Comparison of ENCODE assay signal across 1 cellular context in the genomic region with DNA sequence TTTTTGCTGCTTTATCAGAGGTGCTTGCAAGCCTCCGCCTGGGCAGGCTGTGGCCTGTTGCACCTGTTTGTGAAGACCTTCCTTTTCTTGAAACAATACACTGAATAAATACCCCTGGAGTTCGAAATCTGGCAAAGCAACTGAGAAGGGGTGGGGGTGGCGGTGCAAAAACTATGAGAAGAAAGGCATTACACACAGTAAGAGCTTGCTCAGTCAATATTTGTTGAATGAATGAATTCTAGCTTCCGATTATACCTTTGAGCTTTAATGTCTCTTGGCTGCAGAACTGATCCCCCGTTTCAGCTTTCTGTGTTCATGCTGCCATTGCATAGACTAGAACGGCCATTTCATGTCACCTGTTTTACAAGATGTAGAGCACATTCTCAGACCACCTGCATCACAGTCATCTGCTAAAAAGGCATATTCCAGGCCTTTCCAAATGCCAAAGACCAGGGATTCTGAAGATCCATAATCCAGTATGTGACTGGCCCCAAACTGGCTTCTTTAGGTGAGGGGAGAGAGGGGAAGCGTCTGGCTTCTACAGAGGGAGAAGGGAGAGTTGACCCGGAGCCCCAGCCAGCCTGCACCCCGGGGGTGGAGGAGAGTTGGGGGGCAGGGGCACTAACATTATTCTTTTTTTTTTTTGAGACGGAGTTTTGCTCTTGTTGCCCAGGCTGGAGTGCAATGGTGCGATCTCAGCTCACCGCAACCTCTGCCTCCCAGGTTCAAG.
TF ChIP-seq lines count a peak whose summit lies in the region.

No MANE protein-coding gene starts in this region.

TF ChIP-seq in HepG2, 621 proteins besides CTCF, POLR2A, EP300 and RAD21 (continued from another document and continues in another):
- TF ChIP-seq, protein P1, sequence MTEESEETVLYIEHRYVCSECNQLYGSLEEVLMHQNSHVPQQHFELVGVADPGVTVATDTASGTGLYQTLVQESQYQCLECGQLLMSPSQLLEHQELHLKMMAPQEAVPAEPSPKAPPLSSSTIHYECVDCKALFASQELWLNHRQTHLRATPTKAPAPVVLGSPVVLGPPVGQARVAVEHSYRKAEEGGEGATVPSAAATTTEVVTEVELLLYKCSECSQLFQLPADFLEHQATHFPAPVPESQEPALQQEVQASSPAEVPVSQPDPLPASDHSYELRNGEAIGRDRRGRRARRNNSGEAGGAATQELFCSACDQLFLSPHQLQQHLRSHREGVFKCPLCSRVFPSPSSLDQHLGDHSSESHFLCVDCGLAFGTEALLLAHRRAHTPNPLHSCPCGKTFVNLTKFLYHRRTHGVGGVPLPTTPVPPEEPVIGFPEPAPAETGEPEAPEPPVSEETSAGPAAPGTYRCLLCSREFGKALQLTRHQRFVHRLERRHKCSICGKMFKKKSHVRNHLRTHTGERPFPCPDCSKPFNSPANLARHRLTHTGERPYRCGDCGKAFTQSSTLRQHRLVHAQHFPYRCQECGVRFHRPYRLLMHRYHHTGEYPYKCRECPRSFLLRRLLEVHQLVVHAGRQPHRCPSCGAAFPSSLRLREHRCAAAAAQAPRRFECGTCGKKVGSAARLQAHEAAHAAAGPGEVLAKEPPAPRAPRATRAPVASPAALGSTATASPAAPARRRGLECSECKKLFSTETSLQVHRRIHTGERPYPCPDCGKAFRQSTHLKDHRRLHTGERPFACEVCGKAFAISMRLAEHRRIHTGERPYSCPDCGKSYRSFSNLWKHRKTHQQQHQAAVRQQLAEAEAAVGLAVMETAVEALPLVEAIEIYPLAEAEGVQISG (CRISPR knock-in tag; IDR thresholded peaks at IDR 0.05): no peak
- TF ChIP-seq ZNF235 (CRISPR knock-in tag; IDR thresholded peaks at IDR 0.05; ENCODE audit: borderline replicate concordance): no peak
- TF ChIP-seq, protein P2, sequence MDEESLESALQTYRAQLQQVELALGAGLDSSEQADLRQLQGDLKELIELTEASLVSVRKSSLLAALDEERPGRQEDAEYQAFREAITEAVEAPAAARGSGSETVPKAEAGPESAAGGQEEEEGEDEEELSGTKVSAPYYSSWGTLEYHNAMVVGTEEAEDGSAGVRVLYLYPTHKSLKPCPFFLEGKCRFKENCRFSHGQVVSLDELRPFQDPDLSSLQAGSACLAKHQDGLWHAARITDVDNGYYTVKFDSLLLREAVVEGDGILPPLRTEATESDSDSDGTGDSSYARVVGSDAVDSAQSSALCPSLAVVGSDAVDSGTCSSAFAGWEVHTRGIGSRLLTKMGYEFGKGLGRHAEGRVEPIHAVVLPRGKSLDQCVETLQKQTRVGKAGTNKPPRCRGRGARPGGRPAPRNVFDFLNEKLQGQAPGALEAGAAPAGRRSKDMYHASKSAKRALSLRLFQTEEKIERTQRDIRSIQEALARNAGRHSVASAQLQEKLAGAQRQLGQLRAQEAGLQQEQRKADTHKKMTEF (CRISPR knock-in tag; IDR thresholded peaks at IDR 0.05): peak; percentile 52; the same call in 1 of the 2 replicates
- peak in 1 of 2 experiments; percentile 54; a peak in 1 of 4 replicates for TF ChIP-seq KLF16 (CRISPR knock-in tag; IDR thresholded peaks at IDR 0.05)
- peak; percentile 89 for TF ChIP-seq GATAD2A (CRISPR knock-in tag; IDR thresholded peaks at IDR 0.05)
- TF ChIP-seq, protein P3, sequence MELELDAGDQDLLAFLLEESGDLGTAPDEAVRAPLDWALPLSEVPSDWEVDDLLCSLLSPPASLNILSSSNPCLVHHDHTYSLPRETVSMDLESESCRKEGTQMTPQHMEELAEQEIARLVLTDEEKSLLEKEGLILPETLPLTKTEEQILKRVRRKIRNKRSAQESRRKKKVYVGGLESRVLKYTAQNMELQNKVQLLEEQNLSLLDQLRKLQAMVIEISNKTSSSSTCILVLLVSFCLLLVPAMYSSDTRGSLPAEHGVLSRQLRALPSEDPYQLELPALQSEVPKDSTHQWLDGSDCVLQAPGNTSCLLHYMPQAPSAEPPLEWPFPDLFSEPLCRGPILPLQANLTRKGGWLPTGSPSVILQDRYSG (CRISPR knock-in tag; IDR thresholded peaks at IDR 0.05): no peak
- TF ChIP-seq ZFYVE20 (CRISPR knock-in tag; IDR thresholded peaks at IDR 0.05; ENCODE audit: borderline replicate concordance, low read depth): no peak
- TF ChIP-seq, protein P4, sequence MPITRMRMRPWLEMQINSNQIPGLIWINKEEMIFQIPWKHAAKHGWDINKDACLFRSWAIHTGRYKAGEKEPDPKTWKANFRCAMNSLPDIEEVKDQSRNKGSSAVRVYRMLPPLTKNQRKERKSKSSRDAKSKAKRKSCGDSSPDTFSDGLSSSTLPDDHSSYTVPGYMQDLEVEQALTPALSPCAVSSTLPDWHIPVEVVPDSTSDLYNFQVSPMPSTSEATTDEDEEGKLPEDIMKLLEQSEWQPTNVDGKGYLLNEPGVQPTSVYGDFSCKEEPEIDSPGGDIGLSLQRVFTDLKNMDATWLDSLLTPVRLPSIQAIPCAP (CRISPR knock-in tag; IDR thresholded peaks at IDR 0.05; ENCODE audit: low read depth): no peak
- peak; percentile 77 for TF ChIP-seq FOSL2 (CRISPR knock-in tag; IDR thresholded peaks at IDR 0.05)
- TF ChIP-seq, protein P5, sequence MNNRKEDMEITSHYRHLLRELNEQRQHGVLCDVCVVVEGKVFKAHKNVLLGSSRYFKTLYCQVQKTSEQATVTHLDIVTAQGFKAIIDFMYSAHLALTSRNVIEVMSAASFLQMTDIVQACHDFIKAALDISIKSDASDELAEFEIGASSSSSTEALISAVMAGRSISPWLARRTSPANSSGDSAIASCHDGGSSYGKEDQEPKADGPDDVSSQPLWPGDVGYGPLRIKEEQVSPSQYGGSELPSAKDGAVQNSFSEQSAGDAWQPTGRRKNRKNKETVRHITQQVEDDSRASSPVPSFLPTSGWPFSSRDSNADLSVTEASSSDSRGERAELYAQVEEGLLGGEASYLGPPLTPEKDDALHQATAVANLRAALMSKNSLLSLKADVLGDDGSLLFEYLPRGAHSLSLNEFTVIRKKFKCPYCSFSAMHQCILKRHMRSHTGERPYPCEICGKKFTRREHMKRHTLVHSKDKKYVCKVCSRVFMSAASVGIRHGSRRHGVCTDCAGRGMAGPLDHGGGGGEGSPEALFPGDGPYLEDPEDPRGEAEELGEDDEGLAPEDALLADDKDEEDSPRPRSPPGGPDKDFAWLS (CRISPR knock-in tag; IDR thresholded peaks at IDR 0.05; ENCODE audit: borderline replicate concordance): no peak
- no peak for TF ChIP-seq ZNF773 (CRISPR knock-in tag; IDR thresholded peaks at IDR 0.05; ENCODE audit: borderline replicate concordance)
- no peak for TF ChIP-seq HES4 (CRISPR knock-in tag; IDR thresholded peaks at IDR 0.05; ENCODE audit: borderline replicate concordance)
- no peak for TF ChIP-seq STAT5B (CRISPR knock-in tag; IDR thresholded peaks at IDR 0.05)
- TF ChIP-seq, protein P6, sequence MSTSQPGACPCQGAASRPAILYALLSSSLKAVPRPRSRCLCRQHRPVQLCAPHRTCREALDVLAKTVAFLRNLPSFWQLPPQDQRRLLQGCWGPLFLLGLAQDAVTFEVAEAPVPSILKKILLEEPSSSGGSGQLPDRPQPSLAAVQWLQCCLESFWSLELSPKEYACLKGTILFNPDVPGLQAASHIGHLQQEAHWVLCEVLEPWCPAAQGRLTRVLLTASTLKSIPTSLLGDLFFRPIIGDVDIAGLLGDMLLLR (CRISPR knock-in tag; IDR thresholded peaks at IDR 0.05): no peak
- no peak for TF ChIP-seq ATF1 (CRISPR knock-in tag; IDR thresholded peaks at IDR 0.05)
- TF ChIP-seq ZNF761 (CRISPR knock-in tag; conservative IDR thresholded peaks at IDR 0.05): no peak
- no peak for TF ChIP-seq HDAC6 (IDR thresholded peaks at IDR 0.05; ENCODE audit: low read depth, low read length)
- TF ChIP-seq GTF3A (CRISPR knock-in tag; conservative IDR thresholded peaks at IDR 0.05): no peak
- TF ChIP-seq, protein P7, sequence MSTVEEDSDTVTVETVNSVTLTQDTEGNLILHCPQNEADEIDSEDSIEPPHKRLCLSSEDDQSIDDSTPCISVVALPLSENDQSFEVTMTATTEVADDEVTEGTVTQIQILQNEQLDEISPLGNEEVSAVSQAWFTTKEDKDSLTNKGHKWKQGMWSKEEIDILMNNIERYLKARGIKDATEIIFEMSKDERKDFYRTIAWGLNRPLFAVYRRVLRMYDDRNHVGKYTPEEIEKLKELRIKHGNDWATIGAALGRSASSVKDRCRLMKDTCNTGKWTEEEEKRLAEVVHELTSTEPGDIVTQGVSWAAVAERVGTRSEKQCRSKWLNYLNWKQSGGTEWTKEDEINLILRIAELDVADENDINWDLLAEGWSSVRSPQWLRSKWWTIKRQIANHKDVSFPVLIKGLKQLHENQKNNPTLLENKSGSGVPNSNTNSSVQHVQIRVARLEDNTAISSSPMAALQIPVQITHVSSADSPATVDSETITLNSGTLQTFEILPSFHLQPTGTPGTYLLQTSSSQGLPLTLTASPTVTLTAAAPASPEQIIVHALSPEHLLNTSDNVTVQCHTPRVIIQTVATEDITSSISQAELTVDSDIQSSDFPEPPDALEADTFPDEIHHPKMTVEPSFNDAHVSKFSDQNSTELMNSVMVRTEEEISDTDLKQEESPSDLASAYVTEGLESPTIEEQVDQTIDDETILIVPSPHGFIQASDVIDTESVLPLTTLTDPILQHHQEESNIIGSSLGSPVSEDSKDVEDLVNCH (CRISPR knock-in tag; IDR thresholded peaks at IDR 0.05): no peak
- 0 out of 2 replicates have a peak, but pooled peaks have one; percentile 52 for TF ChIP-seq ZNF205 (CRISPR knock-in tag; IDR thresholded peaks at IDR 0.05)
- TF ChIP-seq RFXAP (CRISPR knock-in tag; IDR thresholded peaks at IDR 0.05; ENCODE audit: borderline replicate concordance): no peak
- TF ChIP-seq NR2F6 (IDR thresholded peaks at IDR 0.05): peak; percentile 73
- TF ChIP-seq NR2F6 (CRISPR knock-in tag; IDR thresholded peaks at IDR 0.05): peak; percentile 66
- peak; percentile 94 for TF ChIP-seq ZNF24 (IDR thresholded peaks at IDR 0.05)
- TF ChIP-seq, protein P8, sequence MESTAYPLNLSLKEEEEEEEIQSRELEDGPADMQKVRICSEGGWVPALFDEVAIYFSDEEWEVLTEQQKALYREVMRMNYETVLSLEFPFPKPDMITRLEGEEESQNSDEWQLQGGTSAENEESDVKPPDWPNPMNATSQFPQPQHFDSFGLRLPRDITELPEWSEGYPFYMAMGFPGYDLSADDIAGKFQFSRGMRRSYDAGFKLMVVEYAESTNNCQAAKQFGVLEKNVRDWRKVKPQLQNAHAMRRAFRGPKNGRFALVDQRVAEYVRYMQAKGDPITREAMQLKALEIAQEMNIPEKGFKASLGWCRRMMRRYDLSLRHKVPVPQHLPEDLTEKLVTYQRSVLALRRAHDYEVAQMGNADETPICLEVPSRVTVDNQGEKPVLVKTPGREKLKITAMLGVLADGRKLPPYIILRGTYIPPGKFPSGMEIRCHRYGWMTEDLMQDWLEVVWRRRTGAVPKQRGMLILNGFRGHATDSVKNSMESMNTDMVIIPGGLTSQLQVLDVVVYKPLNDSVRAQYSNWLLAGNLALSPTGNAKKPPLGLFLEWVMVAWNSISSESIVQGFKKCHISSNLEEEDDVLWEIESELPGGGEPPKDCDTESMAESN (CRISPR knock-in tag; conservative IDR thresholded peaks at IDR 0.05): no peak
- TF ChIP-seq POGZ (CRISPR knock-in tag; IDR thresholded peaks at IDR 0.05): 0 out of 2 replicates have a peak, but pooled peaks have one; percentile 31
- TF ChIP-seq, protein P9, sequence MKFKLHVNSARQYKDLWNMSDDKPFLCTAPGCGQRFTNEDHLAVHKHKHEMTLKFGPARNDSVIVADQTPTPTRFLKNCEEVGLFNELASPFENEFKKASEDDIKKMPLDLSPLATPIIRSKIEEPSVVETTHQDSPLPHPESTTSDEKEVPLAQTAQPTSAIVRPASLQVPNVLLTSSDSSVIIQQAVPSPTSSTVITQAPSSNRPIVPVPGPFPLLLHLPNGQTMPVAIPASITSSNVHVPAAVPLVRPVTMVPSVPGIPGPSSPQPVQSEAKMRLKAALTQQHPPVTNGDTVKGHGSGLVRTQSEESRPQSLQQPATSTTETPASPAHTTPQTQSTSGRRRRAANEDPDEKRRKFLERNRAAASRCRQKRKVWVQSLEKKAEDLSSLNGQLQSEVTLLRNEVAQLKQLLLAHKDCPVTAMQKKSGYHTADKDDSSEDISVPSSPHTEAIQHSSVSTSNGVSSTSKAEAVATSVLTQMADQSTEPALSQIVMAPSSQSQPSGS (CRISPR knock-in tag; IDR thresholded peaks at IDR 0.05): peak; percentile 61; the same call in 1 of the 2 replicates
- TF ChIP-seq FOXK2 (IDR thresholded peaks at IDR 0.05): no peak
- no peak for TF ChIP-seq ZNF501 (CRISPR knock-in tag; IDR thresholded peaks at IDR 0.05)
- TF ChIP-seq ZNF263 (CRISPR knock-in tag; IDR thresholded peaks at IDR 0.05): no peak
- TF ChIP-seq ZNF44 (CRISPR knock-in tag; IDR thresholded peaks at IDR 0.05): no peak
- TF ChIP-seq SMARCC2 (IDR thresholded peaks at IDR 0.05): no peak
- TF ChIP-seq, protein P10, sequence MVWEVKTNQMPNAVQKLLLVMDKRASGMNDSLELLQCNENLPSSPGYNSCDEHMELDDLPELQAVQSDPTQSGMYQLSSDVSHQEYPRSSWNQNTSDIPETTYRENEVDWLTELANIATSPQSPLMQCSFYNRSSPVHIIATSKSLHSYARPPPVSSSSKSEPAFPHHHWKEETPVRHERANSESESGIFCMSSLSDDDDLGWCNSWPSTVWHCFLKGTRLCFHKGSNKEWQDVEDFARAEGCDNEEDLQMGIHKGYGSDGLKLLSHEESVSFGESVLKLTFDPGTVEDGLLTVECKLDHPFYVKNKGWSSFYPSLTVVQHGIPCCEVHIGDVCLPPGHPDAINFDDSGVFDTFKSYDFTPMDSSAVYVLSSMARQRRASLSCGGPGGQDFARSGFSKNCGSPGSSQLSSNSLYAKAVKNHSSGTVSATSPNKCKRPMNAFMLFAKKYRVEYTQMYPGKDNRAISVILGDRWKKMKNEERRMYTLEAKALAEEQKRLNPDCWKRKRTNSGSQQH (CRISPR knock-in tag; IDR thresholded peaks at IDR 0.05; ENCODE audit: low read depth): no peak
- no peak for TF ChIP-seq TOPORS (CRISPR knock-in tag; IDR thresholded peaks at IDR 0.05)
- no peak for TF ChIP-seq ZNF3 (CRISPR knock-in tag; IDR thresholded peaks at IDR 0.05)
- no peak for TF ChIP-seq ZNF530 (CRISPR knock-in tag; IDR thresholded peaks at IDR 0.05; ENCODE audit: low read depth)
- TF ChIP-seq ZNF326 (CRISPR knock-in tag; IDR thresholded peaks at IDR 0.05; ENCODE audit: borderline replicate concordance): no peak
- no peak for TF ChIP-seq KDM2A (CRISPR knock-in tag; IDR thresholded peaks at IDR 0.05; ENCODE audit: borderline replicate concordance, low read depth)
- TF ChIP-seq, protein P11, sequence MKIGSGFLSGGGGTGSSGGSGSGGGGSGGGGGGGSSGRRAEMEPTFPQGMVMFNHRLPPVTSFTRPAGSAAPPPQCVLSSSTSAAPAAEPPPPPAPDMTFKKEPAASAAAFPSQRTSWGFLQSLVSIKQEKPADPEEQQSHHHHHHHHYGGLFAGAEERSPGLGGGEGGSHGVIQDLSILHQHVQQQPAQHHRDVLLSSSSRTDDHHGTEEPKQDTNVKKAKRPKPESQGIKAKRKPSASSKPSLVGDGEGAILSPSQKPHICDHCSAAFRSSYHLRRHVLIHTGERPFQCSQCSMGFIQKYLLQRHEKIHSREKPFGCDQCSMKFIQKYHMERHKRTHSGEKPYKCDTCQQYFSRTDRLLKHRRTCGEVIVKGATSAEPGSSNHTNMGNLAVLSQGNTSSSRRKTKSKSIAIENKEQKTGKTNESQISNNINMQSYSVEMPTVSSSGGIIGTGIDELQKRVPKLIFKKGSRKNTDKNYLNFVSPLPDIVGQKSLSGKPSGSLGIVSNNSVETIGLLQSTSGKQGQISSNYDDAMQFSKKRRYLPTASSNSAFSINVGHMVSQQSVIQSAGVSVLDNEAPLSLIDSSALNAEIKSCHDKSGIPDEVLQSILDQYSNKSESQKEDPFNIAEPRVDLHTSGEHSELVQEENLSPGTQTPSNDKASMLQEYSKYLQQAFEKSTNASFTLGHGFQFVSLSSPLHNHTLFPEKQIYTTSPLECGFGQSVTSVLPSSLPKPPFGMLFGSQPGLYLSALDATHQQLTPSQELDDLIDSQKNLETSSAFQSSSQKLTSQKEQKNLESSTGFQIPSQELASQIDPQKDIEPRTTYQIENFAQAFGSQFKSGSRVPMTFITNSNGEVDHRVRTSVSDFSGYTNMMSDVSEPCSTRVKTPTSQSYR (CRISPR knock-in tag; IDR thresholded peaks at IDR 0.05; ENCODE audit: borderline replicate concordance): peak; percentile 80; the same call in 1 of the 2 replicates
- TF ChIP-seq CEBPG (CRISPR knock-in tag; IDR thresholded peaks at IDR 0.05): peak; percentile 61
